In the genomic region with DNA sequence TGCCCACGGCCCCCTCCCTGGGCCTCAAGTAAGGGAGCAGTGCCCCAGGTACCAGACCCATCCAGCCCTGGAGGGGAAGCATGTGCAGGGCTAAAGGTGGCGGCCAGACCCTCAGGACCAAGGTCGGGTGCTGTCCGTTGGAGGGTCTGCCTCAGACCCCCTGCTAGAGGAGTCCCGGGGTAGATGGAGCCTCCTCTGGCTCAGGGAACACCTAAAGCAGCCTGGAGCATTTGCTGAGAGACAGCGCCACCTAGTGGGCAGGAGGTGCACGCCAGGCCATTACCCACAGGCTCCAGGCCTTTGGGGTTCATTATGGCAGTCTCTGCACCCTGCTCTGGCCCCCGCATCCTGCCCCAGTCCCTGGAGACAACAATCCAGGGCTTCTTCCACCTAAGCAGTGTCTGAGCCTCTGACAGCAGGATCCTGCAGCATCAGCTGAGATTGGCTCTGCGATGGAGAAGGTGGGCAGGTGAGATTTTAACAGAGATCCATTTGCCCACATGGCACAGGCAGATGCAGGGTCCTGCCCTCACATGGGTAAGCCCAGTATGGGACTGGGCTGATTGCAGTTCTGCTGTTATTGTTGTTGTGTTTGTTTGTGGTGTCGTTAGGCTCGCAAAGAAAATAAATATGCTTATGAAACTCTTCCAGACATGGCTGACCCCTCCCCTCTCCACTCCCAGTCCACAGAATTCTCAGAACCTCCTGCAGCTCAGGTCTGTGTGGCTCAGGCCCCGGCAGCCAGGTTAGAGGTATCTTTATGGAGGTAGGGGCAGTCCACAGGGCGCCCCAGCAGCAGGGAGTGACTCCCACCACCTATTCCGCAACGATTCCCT, we compare ENCODE assay signal across 8 cellular contexts. TPM values are rescaled to one million over a fixed set of nuclear protein-coding genes. Genes with fewer than 3 reads are reported as not detected.
DNase-seq lines count a peak whose midpoint lies in the region; ATAC-seq and TF ChIP-seq lines count a peak whose summit lies in the region.

No MANE protein-coding gene starts in this region.

- ATAC-seq in HG03521 (IDR thresholded peaks at IDR 0.05; ENCODE audit: unreplicated experiment) = peak; percentile 50
- peak; percentile 64 for ATAC-seq in esophagus mucosa
- peak; percentile 99 to 100 for ATAC-seq in naive thymus-derived CD8-positive, alpha-beta T cell
- ATAC-seq in stimulated activated naive B cell treated with anti-CD40 and anti-IgM and Interleukin-4, amounts not matched to agents 10 μg/mL and 1 μg/mL and 100 μg/mL, for 72 hours (replicated peaks) = peak; percentile 95 to 96
- no peak for ATAC-seq in GM21723 (IDR thresholded peaks at IDR 0.05; ENCODE audit: unreplicated experiment)

- no peak overlapping the region for H2AFZ ChIP-seq in OCI-LY1 (ENCODE audit: low read length)

- TF ChIP-seq CTCF in GM12865 (IDR thresholded peaks at IDR 0.05; ENCODE audit: insufficient read depth, low read depth, low read length, missing control alignments) (peak; percentile 97), OCI-LY1 (IDR thresholded peaks at IDR 0.05; ENCODE audit: low read length) (peak; percentile 98)

- H3K4me3 ChIP-seq in GM12865 (ENCODE audit: low read depth, low read length) (no peak overlapping the region), OCI-LY1 (ENCODE audit: low read depth, low read length, poor library complexity, severe bottlenecking) (no peak overlapping the region)

- H3K79me2 ChIP-seq in OCI-LY1 (ENCODE audit: insufficient read depth, low read length) = no peaks in the 10 kb centered on the region

- DNase-seq in GM12865 (ENCODE audit: low read depth) = peak; percentile 87
- peak; percentile 79 for DNase-seq in activated T-cell treated with anti-CD3 and anti-CD28 coated beads for 24 hours (ENCODE audit: low read depth)
- peak; percentile 72 to 92 (median 86) for DNase-seq in naive thymus-derived CD8-positive, alpha-beta T cell
- peak; percentile 73 for DNase-seq in stimulated activated naive B cell treated with anti-CD40 and anti-IgM and Interleukin-4, amounts not matched to agents 10 μg/mL and 1 μg/mL and 100 μg/mL, for 72 hours

- peaks cover 43% of the 10 kb centered on the region for H3K4me1 ChIP-seq in OCI-LY1 (ENCODE audit: insufficient read depth, low read length, severe bottlenecking)

- H3K9me3 ChIP-seq in OCI-LY1 (ENCODE audit: low read length) = no peaks in the 10 kb centered on the region

- POLR2A ChIA-PET in naive thymus-derived CD8-positive, alpha-beta T cell (lab: Charles Lee) = interaction anchor here (1.2 to 2.5 kb wide), 3 partner anchors 239 to 240 kb away, joined by 4 to 11 read pairs (median 6); no protein-coding TSS in a partner anchor

- peaks cover 2 to 10% (median 3%) of the 10 kb centered on the region in 4 donors for H3K4me1 Mint-ChIP-seq in naive thymus-derived CD8-positive, alpha-beta T cell
- H3K4me1 Mint-ChIP-seq in stimulated activated naive B cell treated with anti-CD40 and anti-IgM and Interleukin-4, amounts not matched to agents 10 μg/mL and 1 μg/mL and 100 μg/mL, for 72 hours = peaks cover 20 to 22% of the 10 kb centered on the region in 2 donors

- H3K27ac ChIP-seq in OCI-LY1 (ENCODE audit: low read depth, low read length, poor library complexity, severe bottlenecking) = peak overlapping the region; percentile 89

- no peaks in the 10 kb centered on the region for H3F3A ChIP-seq in OCI-LY1 (ENCODE audit: insufficient read depth, low read length)

- H3K36me3 Mint-ChIP-seq in naive thymus-derived CD8-positive, alpha-beta T cell = no peaks in the 10 kb centered on the region
- H3K36me3 Mint-ChIP-seq in stimulated activated naive B cell treated with anti-CD40 and anti-IgM and Interleukin-4, amounts not matched to agents 10 μg/mL and 1 μg/mL and 100 μg/mL, for 72 hours = no peaks in the 10 kb centered on the region

- no peaks in the 10 kb centered on the region for H3K9me3 Mint-ChIP-seq in naive thymus-derived CD8-positive, alpha-beta T cell
- no peaks in the 10 kb centered on the region for H3K9me3 Mint-ChIP-seq in stimulated activated naive B cell treated with anti-CD40 and anti-IgM and Interleukin-4, amounts not matched to agents 10 μg/mL and 1 μg/mL and 100 μg/mL, for 72 hours

- H3K9ac ChIP-seq in OCI-LY1 (ENCODE audit: low read length) = no peak overlapping the region

- no peaks in the 10 kb centered on the region for H3K27me3 Mint-ChIP-seq in naive thymus-derived CD8-positive, alpha-beta T cell
- no peaks in the 10 kb centered on the region for H3K27me3 Mint-ChIP-seq in stimulated activated naive B cell treated with anti-CD40 and anti-IgM and Interleukin-4, amounts not matched to agents 10 μg/mL and 1 μg/mL and 100 μg/mL, for 72 hours

- no peak overlapping the region for H3K4me2 ChIP-seq in OCI-LY1 (ENCODE audit: low read length)

- no peaks in the 10 kb centered on the region for H3K27me3 ChIP-seq in OCI-LY1 (ENCODE audit: insufficient read depth, low read length)

- no peaks in the 10 kb centered on the region for H3K9me2 ChIP-seq in OCI-LY1 (ENCODE audit: low read depth, low read length)

- H3K4me3 Mint-ChIP-seq in naive thymus-derived CD8-positive, alpha-beta T cell = no peak overlapping the region
- no peak overlapping the region for H3K4me3 Mint-ChIP-seq in stimulated activated naive B cell treated with anti-CD40 and anti-IgM and Interleukin-4, amounts not matched to agents 10 μg/mL and 1 μg/mL and 100 μg/mL, for 72 hours

- H4K20me1 ChIP-seq in OCI-LY1 (ENCODE audit: insufficient read depth, low read length) = no peaks in the 10 kb centered on the region

- no peaks in the 10 kb centered on the region for H3K36me3 ChIP-seq in OCI-LY1 (ENCODE audit: insufficient read depth, low read length)

- peak overlapping the region in 3 of 10 donors; percentile 27 to 86 (median 34) for H3K27ac Mint-ChIP-seq in naive thymus-derived CD8-positive, alpha-beta T cell
- H3K27ac Mint-ChIP-seq in stimulated activated naive B cell treated with anti-CD40 and anti-IgM and Interleukin-4, amounts not matched to agents 10 μg/mL and 1 μg/mL and 100 μg/mL, for 72 hours = no peak overlapping the region

RNA-seq across cellular contexts. Expression of a gene that starts 42.4 kb away (rescaled TPM):
- total RNA-seq in esophagus mucosa = 175 TPM
- 1 to 10 TPM; 7.5 to 8.9 TPM for total RNA-seq in naive thymus-derived CD8-positive, alpha-beta T cell
- polyA plus RNA-seq in naive thymus-derived CD8-positive, alpha-beta T cell = 10 to 100 TPM in 1 of 3 donors, 1 to 10 TPM in 2; 7.0 to 17.1 (median 9.9) TPM

RNA-seq across cellular contexts. Expression of a gene that starts 43.9 kb away (rescaled TPM):
- total RNA-seq in esophagus mucosa = 121 TPM
- 10 to 100 TPM; 62.9 to 63.1 TPM for total RNA-seq in naive thymus-derived CD8-positive, alpha-beta T cell
- polyA plus RNA-seq in naive thymus-derived CD8-positive, alpha-beta T cell = 10 to 100 TPM; 10.7 to 32.3 (median 12.9) TPM

Comparison
In these comparisons a context has a peak if more than half of its experiments do, and no peak if none do; other contexts are left out.
1. RNA of a gene that starts 42.4 kb away (total RNA-seq): 175 TPM in esophagus mucosa (single experiment); 7.5 to 8.9 TPM in naive thymus-derived CD8-positive, alpha-beta T cell; every median in the first group is over 10 times any median in the second.
2. Peak in every context shown above with its lines, with median percentiles within 50 percentile points of each other: DNase-seq.